In the genomic region with DNA sequence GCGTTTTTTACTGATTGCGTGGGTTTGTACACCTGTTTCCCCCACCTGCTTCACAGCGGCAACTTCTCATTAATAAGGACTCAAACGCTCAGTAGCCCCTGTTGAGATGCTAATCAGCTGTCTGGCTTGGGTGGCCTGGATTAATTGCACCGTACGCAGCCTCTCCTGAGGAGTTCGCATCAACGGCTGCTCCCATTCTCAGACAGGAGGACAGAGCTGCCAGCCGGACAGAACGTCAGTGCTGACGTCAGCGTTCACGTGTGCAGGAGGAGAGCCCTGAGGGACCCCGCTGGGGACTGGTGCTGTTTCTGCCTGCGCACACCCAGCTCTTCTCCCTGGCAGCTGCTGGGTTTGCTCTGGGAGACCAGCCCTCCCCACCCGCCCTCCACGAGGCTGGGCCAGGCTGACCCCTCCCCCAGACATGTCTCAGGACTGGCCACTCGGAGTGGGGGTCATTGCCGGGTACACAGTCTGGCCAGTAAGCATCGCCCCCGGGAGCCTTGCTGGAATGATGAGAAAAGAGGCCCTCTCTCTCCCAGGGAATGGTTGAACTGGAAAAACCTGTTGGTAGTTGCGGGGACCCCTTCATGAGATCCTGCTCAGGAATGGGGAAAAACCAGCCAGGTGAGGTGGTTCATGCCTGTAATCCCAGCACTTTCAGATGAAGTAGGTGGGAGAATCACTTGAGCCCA, we compare ENCODE assay signal across 9 cellular contexts. TPM values are rescaled to one million over a fixed set of nuclear protein-coding genes. Genes with fewer than 3 reads are reported as not detected.
DNase-seq lines count a peak whose midpoint lies in the region; FAIRE-seq and TF ChIP-seq lines count a peak whose summit lies in the region.
"Had no signal": no experiment of that assay in that cellular context is flagged by ENCODE, and none has a peak within 500 bp of the region (broad histone marks: within the 10 kb centered on the region; RNA-seq: fewer than 3 reads in every experiment).

No MANE protein-coding gene starts in this region.

- peak overlapping the region; percentile 24 for H3K4me3 ChIP-seq in bronchial epithelial cell (ENCODE audit: low read depth, low read length)
- peak overlapping the region; percentile 25 for H3K4me3 ChIP-seq in kidney epithelial cell (ENCODE audit: low read depth, low read length)
- H3K4me3 ChIP-seq in spleen = peak overlapping the region in 6 of 8 donors; percentile 7 to 64 (median 22)

- DNase-seq in DMS79 treated with DMSO at 0.1 percent for 48 hours (lab: John Stamatoyannopoulos, UW) (peak; percentile 74), NCI-H2171 treated with DMSO at 0.1 percent for 48 hours (lab: John Stamatoyannopoulos, UW) (peak; percentile 92), bronchial epithelial cell (ENCODE audit: low read depth) (peak; percentile 90), kidney epithelial cell (ENCODE audit: low read depth) (no peak), spleen (peak; percentile 87), MV-4-11 (lab: John Stamatoyannopoulos, UW) (no peak), H4 (ENCODE audit: low spot score) (no peak)
- DNase-seq in activated effector memory CD4-positive, alpha-beta T cell treated with anti-CD3 and anti-CD28 coated beads, Interleukin-2, amount 50 U/mL, for 16 hours = no peak

- no peak for TF ChIP-seq CTCF in bronchial epithelial cell (IDR thresholded peaks at IDR 0.05; ENCODE audit: insufficient read depth, low read length, severe bottlenecking)
- TF ChIP-seq CTCF in kidney epithelial cell (IDR thresholded peaks at IDR 0.05; ENCODE audit: insufficient read depth, low read length, poor library complexity, severe bottlenecking) = no peak
- TF ChIP-seq CTCF in spleen (IDR thresholded peaks at IDR 0.05 in 8 of 11, conservative IDR thresholded peaks at IDR 0.05 in 3 of 11) = no peak

- no peaks in the 10 kb centered on the region for H3K27me3 ChIP-seq in bronchial epithelial cell (ENCODE audit: control insufficient read depth, insufficient read depth, low read length)
- no peaks in the 10 kb centered on the region for H3K27me3 ChIP-seq in kidney epithelial cell (ENCODE audit: control insufficient read depth, insufficient read depth, low read length)
- no peaks in the 10 kb centered on the region for H3K27me3 ChIP-seq in spleen (replicated peaks in 1 of 7)

- 29 to 46% (median 37%) methylated on average over 12 to 22 of the region's 22 CpGs for WGBS in spleen, 5 donors

- no peaks in the 10 kb centered on the region for H3K36me3 ChIP-seq in bronchial epithelial cell (ENCODE audit: control insufficient read depth, insufficient read depth, low read length)
- H3K36me3 ChIP-seq in kidney epithelial cell (ENCODE audit: control insufficient read depth, insufficient read depth, low read length) = no peaks in the 10 kb centered on the region
- H3K36me3 ChIP-seq in spleen = no peaks in the 10 kb centered on the region

- peak overlapping the region in 5 of 8 donors; percentile 8 to 76 (median 58) for H3K27ac ChIP-seq in spleen

- intact Hi-C loops in spleen (cut with DNase I; ENCODE audit: low total_unique reads) = no loop called here

- H3K4me1 ChIP-seq in spleen = peaks cover 0 to 38% (median 7%) of the 10 kb centered on the region in 6 donors

- TF ChIP-seq POLR2A in spleen (IDR thresholded peaks at IDR 0.05) = peak in 1 of 3 donors; percentile 4

- FAIRE-seq in bronchial epithelial cell (lab: Jason Lieb, UNC) = no peak

- H3K9me3 ChIP-seq in spleen = no peaks in the 10 kb centered on the region

RNA-seq across cellular contexts. Expression of a gene that starts 5.7 kb away (rescaled TPM):
- total RNA-seq in bronchial epithelial cell (22.1 and 25.5 TPM in 2 replicates), kidney epithelial cell (25.9 and 35.4 TPM in 2 replicates), spleen (10 to 100 TPM; 33.7 to 57.1 (median 50.0) TPM)
- polyA plus RNA-seq in spleen = 10 to 100 TPM; 15.9 to 27.5 (median 25.0) TPM
- 14.1 and 15.6 TPM in 2 replicates for total RNA-seq in H4 (2014; rRNA removed; shearing (Covaris generic))

RNA-seq across cellular contexts. Expression of a gene that starts 9.2 kb away (rescaled TPM):
- total RNA-seq in bronchial epithelial cell (not detected in 2 replicates), kidney epithelial cell (not detected in 2 replicates), spleen (not detected)
- polyA plus RNA-seq in spleen = not detected
- not detected in 2 replicates for total RNA-seq in H4 (2014; rRNA removed; shearing (Covaris generic))
- polyA plus RNA-seq: immature natural killer cell had no signal

Comparison
In these comparisons a context has a peak if more than half of its experiments do, and no peak if none do; other contexts are left out.
1. DNase-seq: peak in DMS79 treated with DMSO at 0.1 percent for 48 hours (single experiment), NCI-H2171 treated with DMSO at 0.1 percent for 48 hours (single experiment), bronchial epithelial cell (single experiment) and spleen (single experiment); none in kidney epithelial cell (single experiment), MV-4-11 (single experiment), H4 (single experiment) and activated effector memory CD4-positive, alpha-beta T cell treated with anti-CD3 and anti-CD28 coated beads, Interleukin-2, amount 50 U/mL, for 16 hours (single experiment).
2. Peak in every context shown above with its lines, with median percentiles within 50 percentile points of each other: H3K4me3 ChIP-seq.